ENCODE assay signal across 8 cellular contexts in the genomic region with DNA sequence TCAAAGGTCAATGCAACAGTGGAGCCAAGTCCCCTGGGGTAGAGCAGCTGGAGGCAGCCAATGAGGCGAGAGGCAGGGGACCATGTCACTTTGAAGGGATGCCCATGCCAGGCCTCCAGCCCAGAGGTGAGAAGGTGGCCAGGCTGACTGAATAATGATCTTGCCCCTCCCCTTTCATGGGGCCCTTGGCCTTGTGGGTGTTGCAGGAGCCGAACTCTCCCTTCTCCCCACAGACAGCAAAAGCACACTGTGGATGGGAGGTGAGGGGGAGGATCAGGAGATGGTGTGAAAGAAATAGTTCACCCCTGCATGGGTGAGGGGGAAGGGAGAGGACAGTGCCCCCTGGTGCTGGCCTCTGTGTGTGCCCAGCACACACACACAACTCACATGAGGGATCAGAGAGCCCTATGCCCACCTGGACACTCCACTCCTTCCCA. TPM values are rescaled to one million over a fixed set of nuclear protein-coding genes. Genes with fewer than 3 reads are reported as not detected.
A peak's percentile ranks its signal among the peaks of the same experiment; 100 is the strongest.
DNase-seq lines count a peak whose midpoint lies in the region; ATAC-seq and TF ChIP-seq lines count a peak whose summit lies in the region.

No MANE protein-coding gene starts in this region.

- no peaks in the 10 kb centered on the region for H3K9me3 ChIP-seq in neutrophil

- no peaks in the 10 kb centered on the region for H3K4me1 ChIP-seq in neutrophil (ENCODE audit: control insufficient read depth in 1 of 2, insufficient read depth in 1 of 2, low read depth in 1 of 2, low read length in 1 of 2)

- peaks cover 95% of the 10 kb centered on the region for H3K27me3 ChIP-seq in neutrophil

- no peak overlapping the region for H3K27ac ChIP-seq in neutrophil

- peak; percentile 44 for TF ChIP-seq CTCF in GM12864 (IDR thresholded peaks at IDR 0.05; ENCODE audit: low read depth, low read length, missing control alignments)
- peak; percentile 43 for TF ChIP-seq CTCF in astrocyte of the spinal cord (IDR thresholded peaks at IDR 0.05; ENCODE audit: low read depth, low read length)
- peak; percentile 19 for TF ChIP-seq CTCF in neutrophil (IDR thresholded peaks at IDR 0.05)

- no peaks in the 10 kb centered on the region for H3K36me3 ChIP-seq in neutrophil

- H3K4me3 ChIP-seq in GM12864 (ENCODE audit: low read depth, low read length) (no peak overlapping the region), astrocyte of the spinal cord (ENCODE audit: low read depth, low read length) (no peak overlapping the region), neutrophil (ENCODE audit: low read depth in 1 of 2, low read length in 1 of 2) (no peak overlapping the region)

- in situ Hi-C loops in astrocyte of the spinal cord (cut with HindIII; ENCODE audit: low sequenced_read_pairs): no loop called here

- DNase-seq in GM12864 (ENCODE audit: low read depth) (no peak), MV-4-11 (lab: John Stamatoyannopoulos, UW) (peak; percentile 16), astrocyte of the spinal cord (ENCODE audit: low read depth, low spot score) (no peak), NCI-H345 (lab: John Stamatoyannopoulos, UW) (no peak), A172 (ENCODE audit: low spot score) (no peak), OCI-M2 (lab: John Stamatoyannopoulos, UW; ENCODE audit: unreplicated experiment) (no peak)

- ATAC-seq in GM18519 (IDR thresholded peaks at IDR 0.05; ENCODE audit: low FRiP score, unreplicated experiment): no peak

RNA-seq across cellular contexts. Expression of a gene that starts 15.8 kb away (rescaled TPM):
- total RNA-seq in A172 (2014; rRNA removed; shearing (Covaris generic)): not detected in 2 replicates

RNA-seq across cellular contexts. Expression of a gene that starts 23.3 kb away (rescaled TPM):
- 3.3 and 5.5 TPM in 2 replicates for total RNA-seq in A172 (2014; rRNA removed; shearing (Covaris generic))
